ENCODE assay signal across 32 cellular contexts in the genomic region with DNA sequence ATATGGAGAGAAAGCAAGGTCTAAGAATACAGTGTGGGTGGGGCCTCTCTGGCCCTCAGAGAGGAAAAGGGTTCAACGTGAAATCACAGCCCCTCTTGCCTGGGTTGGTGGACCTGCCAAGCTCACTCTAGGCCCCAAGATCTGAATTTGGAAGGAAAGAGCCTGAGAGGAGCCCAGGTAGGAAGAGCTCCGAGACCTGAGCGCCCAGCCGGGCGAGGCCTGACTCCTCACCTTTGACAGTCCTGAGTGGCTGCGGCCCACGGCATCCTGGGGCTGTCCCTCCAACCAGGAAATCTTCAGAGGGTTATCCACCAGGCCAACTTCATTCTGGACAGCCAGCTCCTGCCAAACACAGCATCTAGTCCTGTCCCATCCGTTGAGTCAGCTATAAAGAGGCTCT. TPM values are rescaled to one million over a fixed set of nuclear protein-coding genes. Genes with fewer than 3 reads are reported as not detected.
"Had no signal": no experiment of that assay in that cellular context is flagged by ENCODE, and none has a peak within 500 bp of the region (broad histone marks: within the 10 kb centered on the region; RNA-seq: fewer than 3 reads in every experiment).

No MANE protein-coding gene starts in this region.

- DNase-seq: activated CD4-positive, alpha-beta memory T cell treated with anti-CD3 and anti-CD28 coated beads, Interleukin-2, amount 10 ng/mL, durations not matched to agents 7 days and 5 days; activated CD4-positive, alpha-beta T cell treated with anti-CD3 and anti-CD28 coated beads for 1 hour; activated CD4-positive, alpha-beta T cell treated with anti-CD3 and anti-CD28 coated beads for 48 hours; activated CD4-positive, CD25-positive, alpha-beta regulatory T cell; activated CD8-positive, alpha-beta memory T cell treated with anti-CD3 and anti-CD28 coated beads for 24 hours; activated CD8-positive, alpha-beta memory T cell treated with anti-CD3 and anti-CD28 coated beads, Interleukin-2, amount 10 ng/mL, durations not matched to agents 7 days and 5 days; activated CD8-positive, alpha-beta memory T cell treated with anti-CD3 and anti-CD28 coated beads, Interleukin-2, amount 50 U/mL, for 48 hours; activated effector memory CD4-positive, alpha-beta T cell treated with Interleukin-2 at 50 U/mL for 16 hours; activated naive CD4-positive, alpha-beta T cell treated with anti-CD3 and anti-CD28 coated beads, Interleukin-2, amount 10 ng/mL, durations not matched to agents 7 days and 5 days; activated naive CD8-positive, alpha-beta T cell treated with anti-CD3 and anti-CD28 coated beads, Interleukin-2, amount 50 U/mL, for 24 hours; activated T-cell treated with anti-CD3 and anti-CD28 coated beads, Interleukin-2, amount 50 U/mL, for 48 hours; anterior cingulate cortex; brain microvascular endothelial cell; Karpas-422; KBM-7; NCI-H1105; NCI-H1417 treated with DMSO at 0.1 percent for 48 hours; NCI-H1930; NCI-H2081 treated with DMSO at 0.1 percent for 48 hours; NCI-H226; NCI-H446 treated with DMSO at 0.1 percent for 48 hours; NCI-H524; SHP77 treated with DMSO at 0.1 percent for 48 hours; SK-N-SH; T1000; WERI-Rb-1 had no signal

- H3K9me3 Mint-ChIP-seq: activated CD4-positive, alpha-beta memory T cell treated with anti-CD3 and anti-CD28 coated beads, Interleukin-2, amount 10 ng/mL, durations not matched to agents 7 days and 5 days; activated naive CD4-positive, alpha-beta T cell treated with anti-CD3 and anti-CD28 coated beads, Interleukin-2, amount 10 ng/mL, durations not matched to agents 7 days and 5 days; activated naive CD8-positive, alpha-beta T cell treated with anti-CD3 and anti-CD28 coated beads, Interleukin-2, amount 50 U/mL, for 24 hours; central memory CD8-positive, alpha-beta T cell; T-helper 1 cell treated with Interleukin-12 subunit alpha and Interleukin-12 subunit beta and Interleukin-4 antibody, amounts not matched to agents 30 μg/mL and 1 μg/mL, for 36 hours had no signal

- H3K4me3 ChIP-seq: SJSA1 had no signal

- H3K27ac ChIP-seq: brain microvascular endothelial cell, SJSA1, WERI-Rb-1 had no signal

- H3K27ac Mint-ChIP-seq: activated CD4-positive, alpha-beta memory T cell treated with anti-CD3 and anti-CD28 coated beads, Interleukin-2, amount 10 ng/mL, durations not matched to agents 7 days and 5 days; activated CD8-positive, alpha-beta memory T cell treated with anti-CD3 and anti-CD28 coated beads, Interleukin-2, amount 10 ng/mL, durations not matched to agents 7 days and 5 days; activated naive CD4-positive, alpha-beta T cell treated with anti-CD3 and anti-CD28 coated beads, Interleukin-2, amount 10 ng/mL, durations not matched to agents 7 days and 5 days; activated naive CD8-positive, alpha-beta T cell; activated naive CD8-positive, alpha-beta T cell treated with anti-CD3 and anti-CD28 coated beads, Interleukin-2, amount 50 U/mL, for 24 hours; T-helper 1 cell treated with Interleukin-12 subunit alpha and Interleukin-12 subunit beta and Interleukin-4 antibody, amounts not matched to agents 30 μg/mL and 1 μg/mL, for 36 hours had no signal

- H3K27me3 ChIP-seq: brain microvascular endothelial cell, SJSA1 had no signal

- H3K9me3 ChIP-seq: SJSA1, SK-N-SH had no signal

- ATAC-seq: activated CD8-positive, alpha-beta memory T cell treated with anti-CD3 and anti-CD28 coated beads, Interleukin-2, amount 10 ng/mL, durations not matched to agents 7 days and 5 days; activated naive CD8-positive, alpha-beta T cell treated with anti-CD3 and anti-CD28 coated beads, Interleukin-2, amount 50 U/mL, for 24 hours; Panc1 had no signal

- H3K27me3 Mint-ChIP-seq: activated CD4-positive, alpha-beta memory T cell treated with anti-CD3 and anti-CD28 coated beads, Interleukin-2, amount 10 ng/mL, durations not matched to agents 7 days and 5 days; activated CD8-positive, alpha-beta memory T cell treated with anti-CD3 and anti-CD28 coated beads, Interleukin-2, amount 10 ng/mL, durations not matched to agents 7 days and 5 days; activated naive CD4-positive, alpha-beta T cell treated with anti-CD3 and anti-CD28 coated beads, Interleukin-2, amount 10 ng/mL, durations not matched to agents 7 days and 5 days; activated naive CD8-positive, alpha-beta T cell; activated naive CD8-positive, alpha-beta T cell treated with anti-CD3 and anti-CD28 coated beads, Interleukin-2, amount 50 U/mL, for 24 hours; central memory CD8-positive, alpha-beta T cell had no signal

- H3K4me3 Mint-ChIP-seq: activated CD4-positive, alpha-beta memory T cell treated with anti-CD3 and anti-CD28 coated beads, Interleukin-2, amount 10 ng/mL, durations not matched to agents 7 days and 5 days; activated CD8-positive, alpha-beta memory T cell treated with anti-CD3 and anti-CD28 coated beads, Interleukin-2, amount 10 ng/mL, durations not matched to agents 7 days and 5 days; activated naive CD4-positive, alpha-beta T cell treated with anti-CD3 and anti-CD28 coated beads, Interleukin-2, amount 10 ng/mL, durations not matched to agents 7 days and 5 days; activated naive CD8-positive, alpha-beta T cell; activated naive CD8-positive, alpha-beta T cell treated with anti-CD3 and anti-CD28 coated beads, Interleukin-2, amount 50 U/mL, for 24 hours; central memory CD8-positive, alpha-beta T cell; T-helper 1 cell treated with Interleukin-12 subunit alpha and Interleukin-12 subunit beta and Interleukin-4 antibody, amounts not matched to agents 30 μg/mL and 1 μg/mL, for 36 hours had no signal

RNA-seq across cellular contexts. Expression of a gene that starts 3.7 kb away (rescaled TPM):
- total RNA-seq: RPMI7951 had no signal
- polyA plus RNA-seq: SK-N-SH had no signal
